15 cellular contexts compared by ENCODE assay signal in genomic region chr9:137460363-137461315, GRCh38. TPM values are rescaled to one million over a fixed set of nuclear protein-coding genes. Genes with fewer than 3 reads are reported as not detected.
A peak's percentile ranks its signal among the peaks of the same experiment; 100 is the strongest.
DNase-seq lines count a peak whose midpoint lies in the region; ATAC-seq and TF ChIP-seq lines count a peak whose summit lies in the region.
"Had no signal": no experiment of that assay in that cellular context is flagged by ENCODE, and none has a peak within 500 bp of the region (broad histone marks: within the 10 kb centered on the region; RNA-seq: fewer than 3 reads in every experiment).

No MANE protein-coding gene starts in this region.

- H3K79me2 ChIP-seq in OCI-LY3 (ENCODE audit: low read length) = peaks cover 14% of the 10 kb centered on the region

- DNase-seq in activated CD4-positive, alpha-beta T cell treated with anti-CD3 and anti-CD28 coated beads, Interleukin-2, amount 10 ng/mL, durations not matched to agents 7 days and 5 days = no peak
- no peak for DNase-seq in activated CD4-positive, alpha-beta T cell treated with anti-CD3 and anti-CD28 coated beads, Interleukin-2, amount 50 U/mL, for 48 hours
- peak; percentile 17 to 60 (median 42) for DNase-seq in right cardiac atrium
- peak; percentile 81 for DNase-seq in spleen
- DNase-seq: effector memory CD4-positive, alpha-beta T cell; foreskin melanocyte; NCI-H1048; T-helper 9 cell had no signal

- peak overlapping the region; percentile 56; the same call in 1 of the 2 replicates for H3K9ac ChIP-seq in OCI-LY3 (ENCODE audit: low read length)

- no peaks in the 10 kb centered on the region for H3K9me3 Mint-ChIP-seq in activated CD4-positive, alpha-beta T cell treated with anti-CD3 and anti-CD28 coated beads, Interleukin-2, amount 10 ng/mL, durations not matched to agents 7 days and 5 days

- peaks cover 12% of the 10 kb centered on the region for H3K36me3 ChIP-seq in OCI-LY3 (replicated peaks; ENCODE audit: low read depth, low read length)
- peaks cover 0 to 21% (median 0%) of the 10 kb centered on the region in 6 donors for H3K36me3 ChIP-seq in spleen
- H3K36me3 ChIP-seq: upper lobe of left lung had no signal

- 94% methylated on average over 31 of the region's 31 CpGs for WGBS in right cardiac atrium
- 89 to 96% (median 94%) methylated on average over 15 to 31 of the region's 31 CpGs for WGBS in spleen, 5 donors

- TF ChIP-seq CTCF in OCI-LY3 (IDR thresholded peaks at IDR 0.05; ENCODE audit: low read depth, low read length) (no peak), spleen (IDR thresholded peaks at IDR 0.05 in 8 of 11, conservative IDR thresholded peaks at IDR 0.05 in 3 of 11) (no peak)

- H2AFZ ChIP-seq in OCI-LY3 (ENCODE audit: low read depth, low read length) = no peak overlapping the region

- H3K4me3 ChIP-seq in OCI-LY3 (ENCODE audit: low read length) (peak overlapping the region; percentile 98; the same call in 1 of the 2 replicates), right cardiac atrium (ENCODE audit: low read length) (no peak overlapping the region), spleen (peak overlapping the region in 1 of 8 donors; percentile 62)

- H3K4me3 Mint-ChIP-seq in activated CD4-positive, alpha-beta T cell treated with anti-CD3 and anti-CD28 coated beads, Interleukin-2, amount 10 ng/mL, durations not matched to agents 7 days and 5 days = peak overlapping the region; percentile 40

- H3K27ac ChIP-seq in OCI-LY3 (ENCODE audit: low read length) (no peak overlapping the region), right cardiac atrium (ENCODE audit: low read length) (no peak overlapping the region), spleen (peak overlapping the region in 4 of 8 donors; percentile 71 to 89 (median 82))

- H3K4me1 Mint-ChIP-seq in activated CD4-positive, alpha-beta T cell treated with anti-CD3 and anti-CD28 coated beads, Interleukin-2, amount 10 ng/mL, durations not matched to agents 7 days and 5 days = peaks cover 35% of the 10 kb centered on the region

- intact Hi-C loops in right cardiac atrium (cut with DNase I) (no loop called here), spleen (cut with DNase I; ENCODE audit: low total_unique reads) (no loop called here)

- H3K9me3 ChIP-seq in OCI-LY3 (ENCODE audit: insufficient read depth, low read length) (no peaks in the 10 kb centered on the region), right cardiac atrium (ENCODE audit: control insufficient read depth, low read length) (no peaks in the 10 kb centered on the region), spleen (no peaks in the 10 kb centered on the region)
- H3K9me3 ChIP-seq: upper lobe of left lung had no signal

- H3K27ac Mint-ChIP-seq in activated CD4-positive, alpha-beta T cell treated with anti-CD3 and anti-CD28 coated beads, Interleukin-2, amount 10 ng/mL, durations not matched to agents 7 days and 5 days = peak overlapping the region; percentile 87

- H3K4me1 ChIP-seq in OCI-LY3 (ENCODE audit: low read length) (peaks cover 27% of the 10 kb centered on the region), right cardiac atrium (ENCODE audit: control insufficient read depth, insufficient read depth, low read length) (no peaks in the 10 kb centered on the region), spleen (peaks cover 23 to 70% (median 49%) of the 10 kb centered on the region in 6 donors)

- no peaks in the 10 kb centered on the region for H4K20me1 ChIP-seq in OCI-LY3 (ENCODE audit: insufficient read depth, low read length)

- peaks cover 3% of the 10 kb centered on the region for H3K36me3 Mint-ChIP-seq in activated CD4-positive, alpha-beta T cell treated with anti-CD3 and anti-CD28 coated beads, Interleukin-2, amount 10 ng/mL, durations not matched to agents 7 days and 5 days (ENCODE audit: low read depth)

- H3K27me3 Mint-ChIP-seq in activated CD4-positive, alpha-beta T cell treated with anti-CD3 and anti-CD28 coated beads, Interleukin-2, amount 10 ng/mL, durations not matched to agents 7 days and 5 days = no peaks in the 10 kb centered on the region

- ATAC-seq in right cardiac atrium (no peak), GM21367 (IDR thresholded peaks at IDR 0.05; ENCODE audit: unreplicated experiment) (no peak), GM21619 (IDR thresholded peaks at IDR 0.05; ENCODE audit: unreplicated experiment) (no peak), HG03108 (IDR thresholded peaks at IDR 0.05; ENCODE audit: unreplicated experiment) (no peak)

- POLR2A ChIA-PET in activated CD4-positive, alpha-beta T cell treated with anti-CD3 and anti-CD28 coated beads, Interleukin-2, amount 10 ng/mL, durations not matched to agents 7 days and 5 days (lab: Charles Lee) = no interaction called here

- CTCF ChIA-PET in activated CD4-positive, alpha-beta T cell treated with anti-CD3 and anti-CD28 coated beads, Interleukin-2, amount 10 ng/mL, durations not matched to agents 7 days and 5 days (lab: Charles Lee) = interaction anchor here (1.1 kb wide), 1 partner anchor 8 kb away, joined by 5 read pairs; no protein-coding TSS in a partner anchor

- TF ChIP-seq POLR2A in spleen (IDR thresholded peaks at IDR 0.05) = no peak

- peak overlapping the region; percentile 72 for H3K4me2 ChIP-seq in OCI-LY3 (ENCODE audit: low read length)

- H3K27me3 ChIP-seq in OCI-LY3 (ENCODE audit: low read depth, low read length) = no peaks in the 10 kb centered on the region
- H3K27me3 ChIP-seq in right cardiac atrium (ENCODE audit: control insufficient read depth, insufficient read depth) = no peaks in the 10 kb centered on the region
- H3K27me3 ChIP-seq in spleen (replicated peaks in 1 of 7) = peaks cover 0 to 19% (median 0%) of the 10 kb centered on the region in 7 donors
- H3K27me3 ChIP-seq: upper lobe of left lung had no signal

RNA-seq across cellular contexts. Expression of gene NSMF, which starts 1.5 kb away (rescaled TPM):
- 10 to 100 TPM; 57.6 to 60.3 TPM for total RNA-seq in activated CD4-positive, alpha-beta T cell treated with anti-CD3 and anti-CD28 coated beads, Interleukin-2, amount 10 ng/mL, durations not matched to agents 7 days and 5 days
- total RNA-seq in right cardiac atrium = 10 to 100 TPM; 12.4 to 21.5 (median 18.6) TPM
- polyA plus RNA-seq in right cardiac atrium = 25.5 TPM
- total RNA-seq in spleen = 10 to 100 TPM; 21.8 to 39.0 (median 25.5) TPM
- polyA plus RNA-seq in spleen = 10 to 100 TPM; 21.8 to 49.3 (median 26.7) TPM

RNA-seq across cellular contexts. Expression of gene ENTPD8, which starts 19.5 kb away (rescaled TPM):
- not detected for total RNA-seq in activated CD4-positive, alpha-beta T cell treated with anti-CD3 and anti-CD28 coated beads, Interleukin-2, amount 10 ng/mL, durations not matched to agents 7 days and 5 days
- total RNA-seq in right cardiac atrium (not detected), spleen (under 1 TPM in 3 of 7 donors, not detected in 4; 0.26 to 0.37 (median 0.28) TPM)
- polyA plus RNA-seq in right cardiac atrium (not detected), spleen (under 1 TPM; 0.07 to 0.10 (median 0.09) TPM)
- total RNA-seq: kidney epithelial cell, skeletal muscle tissue had no signal

RNA-seq across cellular contexts. Expression of gene NOXA1, which starts 37.4 kb away (rescaled TPM):
- 1 to 10 TPM in 1 of 2 experiments, under 1 TPM in 1; 0.46 to 1.1 TPM for total RNA-seq in activated CD4-positive, alpha-beta T cell treated with anti-CD3 and anti-CD28 coated beads, Interleukin-2, amount 10 ng/mL, durations not matched to agents 7 days and 5 days
- 1 to 10 TPM; 3.1 to 7.5 (median 4.5) TPM for total RNA-seq in right cardiac atrium
- 4.3 TPM for polyA plus RNA-seq in right cardiac atrium
- total RNA-seq in spleen = 10 to 100 TPM in 2 of 7 donors, 1 to 10 TPM in 5; 1.9 to 15.0 (median 5.3) TPM
- polyA plus RNA-seq in spleen = 10 to 100 TPM in 1 of 3 donors, 1 to 10 TPM in 2; 3.2 to 10.7 (median 7.8) TPM

RNA-seq across cellular contexts. Expression of gene EXD3, which starts 37.7 kb away (rescaled TPM):
- 10 to 100 TPM; 10.3 to 13.2 TPM for total RNA-seq in activated CD4-positive, alpha-beta T cell treated with anti-CD3 and anti-CD28 coated beads, Interleukin-2, amount 10 ng/mL, durations not matched to agents 7 days and 5 days
- total RNA-seq in right cardiac atrium (10 to 100 TPM in 2 of 4 donors, 1 to 10 TPM in 2; 7.9 to 13.4 (median 11.1) TPM), spleen (10 to 100 TPM; 14.5 to 52.8 (median 29.8) TPM)
- polyA plus RNA-seq in right cardiac atrium (14.6 TPM), spleen (10 to 100 TPM; 15.6 to 62.3 (median 43.4) TPM)

Comparison
In these comparisons a context has a peak if more than half of its experiments do, and no peak if none do; other contexts are left out.
1. DNase-seq: peak in right cardiac atrium (3 of 3) and spleen (single experiment); none in activated CD4-positive, alpha-beta T cell treated with anti-CD3 and anti-CD28 coated beads, Interleukin-2, amount 10 ng/mL, durations not matched to agents 7 days and 5 days (single experiment) and activated CD4-positive, alpha-beta T cell treated with anti-CD3 and anti-CD28 coated beads, Interleukin-2, amount 50 U/mL, for 48 hours (0 of 2).